In the genomic region with DNA sequence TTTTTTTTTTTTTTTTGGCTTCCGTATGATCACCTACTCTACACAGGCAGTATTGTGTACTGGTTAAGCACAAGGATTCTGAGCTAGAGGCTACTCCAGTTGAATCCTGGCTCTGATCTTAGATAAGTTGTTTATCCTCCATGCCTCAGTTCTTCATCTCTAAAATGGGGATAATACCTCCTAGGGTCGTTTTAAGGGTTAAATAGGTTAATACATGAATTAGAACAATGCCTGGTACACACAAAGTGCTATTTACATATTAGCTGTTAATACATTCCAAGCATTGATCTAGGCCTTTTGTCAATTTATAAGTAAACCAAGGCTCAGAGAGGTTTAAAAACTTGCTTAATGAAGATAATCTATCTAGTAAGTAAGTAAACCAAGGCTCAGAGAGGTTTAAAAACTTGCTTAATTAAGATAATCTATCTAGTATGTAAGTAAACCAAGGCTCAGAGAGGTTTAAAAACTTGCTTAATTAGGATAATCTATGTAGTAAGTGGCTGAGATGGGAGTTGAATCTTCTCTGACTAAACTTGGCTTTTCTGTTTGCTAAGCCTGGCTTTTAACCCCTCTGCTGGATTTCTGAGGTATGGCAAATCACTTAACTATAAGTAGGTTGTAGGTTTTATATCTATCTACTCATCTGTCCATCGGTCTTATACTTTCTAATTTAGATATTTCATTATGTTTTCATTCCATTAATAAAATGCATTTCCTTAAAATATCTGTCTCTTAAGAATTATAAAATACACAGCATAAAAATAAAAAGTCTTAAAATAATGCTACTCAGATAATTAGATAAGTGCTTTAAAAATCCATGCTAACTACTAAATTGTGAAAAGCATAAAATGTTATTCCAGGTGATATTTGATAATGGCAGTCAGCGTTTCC, we compare ENCODE assay signal across 8 cellular contexts. TPM values are rescaled to one million over a fixed set of nuclear protein-coding genes. Genes with fewer than 3 reads are reported as not detected.
DNase-seq lines count a peak whose midpoint lies in the region; ATAC-seq, FAIRE-seq and TF ChIP-seq lines count a peak whose summit lies in the region.

No MANE protein-coding gene starts in this region.

- DNase-seq in Karpas-422, result peak; percentile 57
- DNase-seq in activated CD8-positive, alpha-beta T cell treated with anti-CD3 and anti-CD28 coated beads for 36 hours, result no peak
- DNase-seq in naive thymus-derived CD4-positive, alpha-beta T cell, result peak in 6 of 9 donors; percentile 9 to 41 (median 26)
- DNase-seq in H54 (ENCODE audit: insufficient read length, low spot score), result no peak
- no peak for DNase-seq in NCI-H128 (lab: John Stamatoyannopoulos, UW; ENCODE audit: unreplicated experiment)
- no peak for DNase-seq in esophagus muscularis mucosa (ENCODE audit: extremely low spot score)

- H3K4me3 ChIP-seq in Karpas-422 (ENCODE audit: low read length) (no peak overlapping the region), esophagus muscularis mucosa (no peak overlapping the region)
- H3K4me3 ChIP-seq in naive thymus-derived CD4-positive, alpha-beta T cell (ENCODE audit: low read length), result no peak overlapping the region

- H3K36me3 ChIP-seq in Karpas-422 (ENCODE audit: insufficient read depth, low read length), result no peaks in the 10 kb centered on the region
- H3K36me3 ChIP-seq in naive thymus-derived CD4-positive, alpha-beta T cell (ENCODE audit: control insufficient read depth in 2 of 3, insufficient read depth in 3 of 3, low read length in 3 of 3), result no peaks in the 10 kb centered on the region
- no peaks in the 10 kb centered on the region for H3K36me3 ChIP-seq in esophagus muscularis mucosa

- no peak for TF ChIP-seq EP300 in esophagus muscularis mucosa (IDR thresholded peaks at IDR 0.05)

- H3K27me3 ChIP-seq in Karpas-422 (ENCODE audit: low read length) (no peaks in the 10 kb centered on the region), esophagus muscularis mucosa (no peaks in the 10 kb centered on the region)
- H3K27me3 ChIP-seq in naive thymus-derived CD4-positive, alpha-beta T cell (ENCODE audit: control insufficient read depth in 2 of 2, insufficient read depth in 2 of 2, low read length in 2 of 2), result no peaks in the 10 kb centered on the region

- no peaks in the 10 kb centered on the region for H3K4me1 ChIP-seq in Karpas-422 (ENCODE audit: low read length)
- H3K4me1 ChIP-seq in naive thymus-derived CD4-positive, alpha-beta T cell (ENCODE audit: control insufficient read depth in 2 of 2, insufficient read depth in 2 of 2, low read length in 2 of 2), result peaks cover 19 to 42% of the 10 kb centered on the region in 2 donors
- peaks cover 7 to 24% (median 21%) of the 10 kb centered on the region in 4 donors for H3K4me1 ChIP-seq in esophagus muscularis mucosa

- H3K9me3 ChIP-seq in Karpas-422 (ENCODE audit: low read length), result no peaks in the 10 kb centered on the region
- no peaks in the 10 kb centered on the region for H3K9me3 ChIP-seq in naive thymus-derived CD4-positive, alpha-beta T cell (ENCODE audit: control insufficient read depth in 2 of 3, low read length in 3 of 3)
- H3K9me3 ChIP-seq in esophagus muscularis mucosa, result no peaks in the 10 kb centered on the region

- peaks cover 3% of the 10 kb centered on the region for H3K36me3 Mint-ChIP-seq in activated CD8-positive, alpha-beta T cell treated with anti-CD3 and anti-CD28 coated beads for 36 hours (ENCODE audit: low read depth)
- H3K36me3 Mint-ChIP-seq in naive thymus-derived CD4-positive, alpha-beta T cell, result no peaks in the 10 kb centered on the region

- CTCF ChIA-PET in activated CD8-positive, alpha-beta T cell treated with anti-CD3 and anti-CD28 coated beads for 36 hours (lab: Charles Lee), result interaction anchor here (0.7 to 10.8 kb wide), 10 partner anchors 10 to 114 kb away, joined by 3 to 146 read pairs (median 4); no protein-coding TSS in a partner anchor
- CTCF ChIA-PET in naive thymus-derived CD4-positive, alpha-beta T cell (lab: Charles Lee), result interaction anchor here (0.6 to 6.6 kb wide), 7 partner anchors 14 to 114 kb away, joined by 3 to 64 read pairs (median 5); no protein-coding TSS in a partner anchor

- H3K4me2 ChIP-seq in Karpas-422 (ENCODE audit: low read depth, low read length, poor library complexity, severe bottlenecking), result no peak overlapping the region

- POLR2A ChIA-PET in activated CD8-positive, alpha-beta T cell treated with anti-CD3 and anti-CD28 coated beads for 36 hours (lab: Charles Lee), result interaction anchor here (0.6 to 1.2 kb wide), 5 partner anchors 9 to 160 kb away, joined by 3 read pairs; no protein-coding TSS in a partner anchor
- POLR2A ChIA-PET in naive thymus-derived CD4-positive, alpha-beta T cell (lab: Charles Lee), result interaction anchor here (0.6 to 0.9 kb wide), 3 partner anchors 17 to 875 kb away, joined by 4 to 5 read pairs (median 4); no protein-coding TSS in a partner anchor

- no peak for FAIRE-seq in H54 (lab: Jason Lieb, UNC)

- intact Hi-C loops in activated CD8-positive, alpha-beta T cell treated with anti-CD3 and anti-CD28 coated beads for 36 hours (cut with micrococcal nuclease), result no loop called here
- intact Hi-C loops in naive thymus-derived CD4-positive, alpha-beta T cell (cut with micrococcal nuclease), result loop anchor here (1.0 to 5.0 kb wide), 3 partner anchors 24 to 1170 kb away; a partner anchor contains a TSS
- intact Hi-C loops in esophagus muscularis mucosa (cut with DNase I), result no loop called here

- WGBS in esophagus muscularis mucosa, result 86% methylated on average over 4 of the region's 4 CpGs

- no peaks in the 10 kb centered on the region for H3K9me3 Mint-ChIP-seq in activated CD8-positive, alpha-beta T cell treated with anti-CD3 and anti-CD28 coated beads for 36 hours
- H3K9me3 Mint-ChIP-seq in naive thymus-derived CD4-positive, alpha-beta T cell, result peaks cover 0 to 2% (median 0%) of the 10 kb centered on the region in 11 donors

- no peaks in the 10 kb centered on the region for H4K20me1 ChIP-seq in Karpas-422 (ENCODE audit: insufficient read depth, low read depth, low read length)

- no peak overlapping the region for H3K4me3 Mint-ChIP-seq in activated CD8-positive, alpha-beta T cell treated with anti-CD3 and anti-CD28 coated beads for 36 hours
- no peak overlapping the region for H3K4me3 Mint-ChIP-seq in naive thymus-derived CD4-positive, alpha-beta T cell

- TF ChIP-seq CTCF in GM12872 (IDR thresholded peaks at IDR 0.05; ENCODE audit: insufficient read depth, low read depth, low read length) (peak; percentile 55; the same call in 2 of the 3 replicates), esophagus muscularis mucosa (IDR thresholded peaks at IDR 0.05) (peak in 1 of 3 experiments; percentile 12)
- peak; percentile 59 for TF ChIP-seq CTCF in activated CD8-positive, alpha-beta T cell treated with anti-CD3 and anti-CD28 coated beads for 36 hours (IDR thresholded peaks at IDR 0.05)

- H3K27me3 Mint-ChIP-seq in activated CD8-positive, alpha-beta T cell treated with anti-CD3 and anti-CD28 coated beads for 36 hours, result peaks cover 2% of the 10 kb centered on the region
- peaks cover 0 to 61% (median 0%) of the 10 kb centered on the region in 5 donors for H3K27me3 Mint-ChIP-seq in naive thymus-derived CD4-positive, alpha-beta T cell

- H3K9ac ChIP-seq in Karpas-422 (ENCODE audit: low read length), result no peak overlapping the region

- H3K27ac ChIP-seq in Karpas-422 (ENCODE audit: low read length), result no peak overlapping the region
- H3K27ac ChIP-seq in naive thymus-derived CD4-positive, alpha-beta T cell (ENCODE audit: low read depth, low read length), result no peak overlapping the region
- no peak overlapping the region for H3K27ac ChIP-seq in esophagus muscularis mucosa (replicated peaks in 1 of 4)

- peaks cover 79% of the 10 kb centered on the region for H3K4me1 Mint-ChIP-seq in activated CD8-positive, alpha-beta T cell treated with anti-CD3 and anti-CD28 coated beads for 36 hours (ENCODE audit: low read depth)
- peaks cover 38 to 63% (median 55%) of the 10 kb centered on the region in 7 donors for H3K4me1 Mint-ChIP-seq in naive thymus-derived CD4-positive, alpha-beta T cell

- no peak overlapping the region for H2AFZ ChIP-seq in Karpas-422 (ENCODE audit: low read length)

- ATAC-seq in GM21723 (IDR thresholded peaks at IDR 0.05; ENCODE audit: unreplicated experiment), result peak; percentile 6
- no peak for ATAC-seq in activated CD8-positive, alpha-beta T cell treated with anti-CD3 and anti-CD28 coated beads for 36 hours
- ATAC-seq in naive thymus-derived CD4-positive, alpha-beta T cell, result peak; percentile 40

- H3K79me2 ChIP-seq in Karpas-422 (ENCODE audit: low read length), result no peaks in the 10 kb centered on the region

- no peaks in the 10 kb centered on the region for H3K9me2 ChIP-seq in Karpas-422 (replicated peaks; ENCODE audit: insufficient read depth, low read length)

- TF ChIP-seq POLR2A in H54 (IDR thresholded peaks at IDR 0.05; ENCODE audit: low read depth, low read length) (no peak), esophagus muscularis mucosa (IDR thresholded peaks at IDR 0.05; ENCODE audit: low read depth) (no peak)

- no peak overlapping the region for H3K27ac Mint-ChIP-seq in activated CD8-positive, alpha-beta T cell treated with anti-CD3 and anti-CD28 coated beads for 36 hours
- no peak overlapping the region for H3K27ac Mint-ChIP-seq in naive thymus-derived CD4-positive, alpha-beta T cell

RNA-seq across cellular contexts. Expression of a gene that starts 59.2 kb away (rescaled TPM):
- 2.8 and 4.6 TPM in 2 replicates for total RNA-seq in Karpas-422 (2014; rRNA removed; shearing (Covaris generic); ENCODE audit: low replicate concordance)
- 1 to 10 TPM; 5.9 to 9.2 TPM for total RNA-seq in activated CD8-positive, alpha-beta T cell treated with anti-CD3 and anti-CD28 coated beads for 36 hours
- 1 to 10 TPM; 2.1 to 6.4 (median 4.4) TPM for total RNA-seq in naive thymus-derived CD4-positive, alpha-beta T cell
- 1 to 10 TPM; 3.0 to 4.1 TPM for polyA plus RNA-seq in naive thymus-derived CD4-positive, alpha-beta T cell
- total RNA-seq in esophagus muscularis mucosa, result 10 to 100 TPM; 16.9 to 22.0 (median 18.2) TPM

Comparison
In these comparisons a context has a peak if more than half of its experiments do, and no peak if none do; other contexts are left out.
1. DNase-seq: peak in Karpas-422 (single experiment) and naive thymus-derived CD4-positive, alpha-beta T cell (6 of 9); none in activated CD8-positive, alpha-beta T cell treated with anti-CD3 and anti-CD28 coated beads for 36 hours (single experiment), H54 (single experiment), NCI-H128 (single experiment) and esophagus muscularis mucosa (single experiment).
2. intact Hi-C loops: an anchor here in naive thymus-derived CD4-positive, alpha-beta T cell (1.0 to 5.0 kb wide); none called in activated CD8-positive, alpha-beta T cell treated with anti-CD3 and anti-CD28 coated beads for 36 hours and esophagus muscularis mucosa.